Comparison of ENCODE assay signal across 8 cellular contexts in the genomic region with DNA sequence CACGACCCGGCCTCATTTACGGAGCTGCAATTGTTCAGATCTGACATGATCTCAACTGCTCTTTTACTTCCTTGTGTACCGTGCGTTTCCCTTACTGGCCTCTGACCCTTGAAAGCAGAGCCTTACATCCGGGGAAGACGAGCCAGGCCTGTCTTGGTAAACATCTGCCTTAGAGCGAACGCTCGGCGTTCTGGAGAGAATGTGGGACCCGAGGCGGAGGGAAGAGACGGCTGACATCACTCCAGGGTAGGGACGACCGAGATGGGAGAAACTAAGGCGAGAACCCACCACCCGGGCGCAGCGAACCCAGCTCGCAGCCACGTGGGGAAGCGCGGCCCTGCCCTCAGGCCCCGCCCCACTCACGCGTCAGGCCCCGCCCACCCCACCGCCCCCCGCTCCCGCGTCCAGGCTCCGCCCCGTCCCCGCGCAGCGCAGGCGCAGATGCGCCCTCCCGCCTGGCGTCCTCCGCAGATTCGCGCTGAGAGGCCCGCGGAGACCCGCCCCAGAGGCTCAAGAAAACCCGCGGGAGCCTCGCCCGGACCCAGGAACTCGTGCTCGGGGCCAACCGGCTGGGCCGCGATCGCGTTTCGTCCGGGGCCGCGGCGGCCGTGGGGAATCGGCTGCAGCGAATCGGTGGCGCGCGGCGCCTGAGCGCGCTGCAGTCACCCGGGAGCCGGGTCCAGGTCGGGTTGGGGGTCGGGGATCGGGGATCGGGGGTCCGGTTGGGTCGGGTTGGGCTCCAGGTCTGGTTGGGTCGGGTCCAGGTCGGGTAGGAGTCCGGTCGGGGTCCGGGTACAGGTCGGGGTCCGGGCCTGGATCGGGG. TPM values are rescaled to one million over a fixed set of nuclear protein-coding genes. Genes with fewer than 3 reads are reported as not detected.
DNase-seq lines count a peak whose midpoint lies in the region; FAIRE-seq and TF ChIP-seq lines count a peak whose summit lies in the region.

TELO2 (plus strand) TSS at position 438 of the 823 bp plus-strand sequence. CDS start 922 bp downstream, outside the sequence.

- H3K27ac ChIP-seq in esophagus squamous epithelium: peak within 1 kb of the TSS; percentile 82 to 95 (median 93)

- H3K27me3 ChIP-seq in BE2C (no peaks in the 10 kb centered on the region), esophagus squamous epithelium (no peaks in the 10 kb centered on the region)

- FAIRE-seq in GM19239 (lab: Jason Lieb, UNC): peak; percentile 97
- no peak for FAIRE-seq in RCC 7860 (lab: Jason Lieb, UNC)

- peak within 1 kb of the TSS; percentile 85 for H3K4me3 ChIP-seq in BE2C (ENCODE audit: low read depth, low read length)
- H3K4me3 ChIP-seq in esophagus squamous epithelium: peak within 1 kb of the TSS; percentile 86 to 94 (median 91)

- intact Hi-C loops in esophagus squamous epithelium (cut with DNase I): no loop called here

- H3K36me3 ChIP-seq in BE2C (peaks cover 34% of the 10 kb centered on the region), esophagus squamous epithelium (peaks cover 5 to 35% (median 10%) of the 10 kb centered on the region in 3 donors)

- TF ChIP-seq CTCF in BE2C (IDR thresholded peaks at IDR 0.05; ENCODE audit: low read depth, low read length) (no peak), esophagus squamous epithelium (IDR thresholded peaks at IDR 0.05) (peak in 1 of 6 experiments; percentile 7)

- TF ChIP-seq POLR2A in esophagus squamous epithelium (IDR thresholded peaks at IDR 0.05): peak in 1 of 4 donors; percentile 36

- H3K4me1 ChIP-seq in BE2C (peaks cover 4% of the 10 kb centered on the region), esophagus squamous epithelium (peaks cover 16 to 32% (median 17%) of the 10 kb centered on the region in 3 donors)

- no peaks in the 10 kb centered on the region for H3K9me3 ChIP-seq in BE2C
- H3K9me3 ChIP-seq in esophagus squamous epithelium: no peaks in the 10 kb centered on the region

- peak; percentile 90 for DNase-seq in BE2C
- DNase-seq in GM19239 (ENCODE audit: insufficient read length, low spot score): peak; percentile 97
- DNase-seq in HT1080 (ENCODE audit: low read depth): peak; percentile 55
- DNase-seq in RCC 7860 (ENCODE audit: low spot score): peak; percentile 58
- DNase-seq in activated T-helper 1 cell treated with Interleukin-2 at 50 U/mL for 16 hours (ENCODE audit: low read depth): peak; percentile 82
- DNase-seq in esophagus squamous epithelium (lab: John Stamatoyannopoulos, UW): no peak
- peak; percentile 78 for DNase-seq in myocyte (ENCODE audit: low read depth)
- DNase-seq in stimulated activated CD8-positive, alpha-beta memory T cell treated with anti-CD3 and anti-CD28 coated beads, Interleukin-7, amount 100 ng/mL, for 24 hours (ENCODE audit: low read depth): peak; percentile 69

- 6 to 12% methylated on average over 6 to 8 of the region's 89 CpGs for WGBS in esophagus squamous epithelium, 2 donors

RNA-seq across cellular contexts. Expression of gene TELO2, which starts in this region (rescaled TPM):
- polyA plus RNA-seq in BE2C (2012; ENCODE audit: insufficient read depth, insufficient read length, low read depth): 110 TPM
- 27.1 and 35.6 TPM in 2 replicates for total RNA-seq in HT1080 (2014; rRNA removed; shearing (Covaris generic))
- polyA plus RNA-seq in HT1080 (2015; cell fraction: cytosol; rRNA removed): 15.9 and 19.3 TPM in 2 replicates
- 205 and 222 TPM in 2 replicates for polyA plus RNA-seq in HT1080 (2015; cell fraction: nucleus; rRNA removed)
- total RNA-seq in esophagus squamous epithelium: 10 to 100 TPM; 17.0 to 29.3 (median 21.4) TPM
- total RNA-seq in myocyte: 17.5 and 21.3 TPM in 2 replicates
- 20.3 TPM for polyA plus RNA-seq in myocyte (2012)
